1 cellular context compared by ENCODE assay signal in genomic region chr1:27391511-27392095, GRCh38.
TF ChIP-seq lines count a peak whose summit lies in the region.

No MANE protein-coding gene starts in this region.

TF ChIP-seq in HEK293T, 16 proteins besides CTCF, POLR2A, EP300 and RAD21 (continued from another document):
- TF ChIP-seq NFRKB (IDR thresholded peaks at IDR 0.05) (no peak), CTBP1 (IDR thresholded peaks at IDR 0.05; ENCODE audit: borderline replicate concordance) (no peak), ARNT (IDR thresholded peaks at IDR 0.05) (no peak), SP1 (IDR thresholded peaks at IDR 0.05) (no peak), HDGF (IDR thresholded peaks at IDR 0.05; ENCODE audit: borderline replicate concordance) (no peak), BHLHE40 (IDR thresholded peaks at IDR 0.05; ENCODE audit: borderline replicate concordance) (no peak), TARDBP (IDR thresholded peaks at IDR 0.05) (no peak), FOXM1 (IDR thresholded peaks at IDR 0.05; ENCODE audit: borderline replicate concordance) (no peak), ZNF384 (IDR thresholded peaks at IDR 0.05) (no peak), ELF4 (IDR thresholded peaks at IDR 0.05) (no peak)
